1 cellular context compared by ENCODE assay signal in genomic region chr3:126112531-126113237, GRCh38.
TF ChIP-seq lines count a peak whose summit lies in the region.

No MANE protein-coding gene starts in this region.

TF ChIP-seq in HepG2, 621 proteins besides CTCF, POLR2A, EP300 and RAD21 (continued from another document):
- no peak for TF ChIP-seq RERE (CRISPR knock-in tag; IDR thresholded peaks at IDR 0.05; ENCODE audit: low read depth)
- TF ChIP-seq ZNF430 (CRISPR knock-in tag; IDR thresholded peaks at IDR 0.05): no peak
- TF ChIP-seq ZNF639 (CRISPR knock-in tag; conservative IDR thresholded peaks at IDR 0.05): no peak
- no peak for TF ChIP-seq ZNF280B (CRISPR knock-in tag; IDR thresholded peaks at IDR 0.05; ENCODE audit: borderline replicate concordance)
- TF ChIP-seq RXRA (CRISPR knock-in tag; IDR thresholded peaks at IDR 0.05): no peak
- no peak for TF ChIP-seq SMARCC2 (IDR thresholded peaks at IDR 0.05)
- TF ChIP-seq SMAD1 (CRISPR knock-in tag; IDR thresholded peaks at IDR 0.05; ENCODE audit: borderline replicate concordance, low read depth): no peak
- no peak for TF ChIP-seq KDM3A (CRISPR knock-in tag; IDR thresholded peaks at IDR 0.05; ENCODE audit: low read depth)
- no peak for TF ChIP-seq MBNL3 (CRISPR knock-in tag; conservative IDR thresholded peaks at IDR 0.05)
- TF ChIP-seq SNRNP70 (IDR thresholded peaks at IDR 0.05; ENCODE audit: low read depth, low read length): no peak
- no peak for TF ChIP-seq ZNF740 (CRISPR knock-in tag; IDR thresholded peaks at IDR 0.05)
- TF ChIP-seq ATF1 (CRISPR knock-in tag; IDR thresholded peaks at IDR 0.05): no peak
- TF ChIP-seq JDP2 (CRISPR knock-in tag; IDR thresholded peaks at IDR 0.05; ENCODE audit: borderline replicate concordance): no peak
- no peak for TF ChIP-seq SP2 (CRISPR knock-in tag; IDR thresholded peaks at IDR 0.05)
- no peak for TF ChIP-seq ETV5 (CRISPR knock-in tag; IDR thresholded peaks at IDR 0.05; ENCODE audit: borderline replicate concordance)
